ENCODE assay signal across 8 cellular contexts in genomic region chr10:93894516-93895378, GRCh38. TPM values are rescaled to one million over a fixed set of nuclear protein-coding genes. Genes with fewer than 3 reads are reported as not detected.
DNase-seq lines count a peak whose midpoint lies in the region; TF ChIP-seq lines count a peak whose summit lies in the region.

No MANE protein-coding gene starts in this region.

- no peaks in the 10 kb centered on the region for H3K79me2 ChIP-seq in mesendoderm (ENCODE audit: control insufficient read depth, insufficient read depth, low read length)

- no CpG with 5 or more reads among the region's 22 CpGs for WGBS in mesendoderm (ENCODE audit: extremely low coverage, insufficient coverage, low lambda C conversion rate)

- H3K79me1 ChIP-seq in mesendoderm (ENCODE audit: low read length), result peaks cover 2% of the 10 kb centered on the region

- H3K9me3 ChIP-seq in MG63, result no peaks in the 10 kb centered on the region

- no peak overlapping the region for H3K4ac ChIP-seq in mesendoderm (ENCODE audit: low read depth, low read length)

- H3K27me3 ChIP-seq in MG63, result no peaks in the 10 kb centered on the region
- no peaks in the 10 kb centered on the region for H3K27me3 ChIP-seq in mesendoderm (ENCODE audit: insufficient read depth, low read length, poor library complexity)

- H4K8ac ChIP-seq in mesendoderm (ENCODE audit: low read depth, low read length), result no peak overlapping the region

- no peak overlapping the region for H2BK15ac ChIP-seq in mesendoderm (replicated peaks; ENCODE audit: low read depth)

- H3K23ac ChIP-seq in mesendoderm (ENCODE audit: low read length), result no peak overlapping the region

- H3K4me1 ChIP-seq in mesendoderm (ENCODE audit: control insufficient read depth, low read depth, low read length), result no peaks in the 10 kb centered on the region

- H3K27ac ChIP-seq in mesendoderm (ENCODE audit: low read depth, low read length), result no peak overlapping the region

- no peak overlapping the region for H2AK5ac ChIP-seq in mesendoderm (ENCODE audit: low read length)

- peak overlapping the region; percentile 74 for H3K4me3 ChIP-seq in MG63
- peak overlapping the region; percentile 68 to 71 for H3K4me3 ChIP-seq in cardiac fibroblast (replicated peaks in 1 of 2; ENCODE audit: low read depth in 2 of 2, low read length in 2 of 2)
- H3K4me3 ChIP-seq in mesendoderm (ENCODE audit: low read length), result peak overlapping the region; percentile 65

- H3K56ac ChIP-seq in mesendoderm (ENCODE audit: low read length), result peak overlapping the region; percentile 94

- DNase-seq in DMS53 (lab: John Stamatoyannopoulos, UW), result peak; percentile 25
- DNase-seq in DMS53 treated with DMSO at 0.1 percent for 48 hours (lab: John Stamatoyannopoulos, UW; ENCODE audit: unreplicated experiment), result no peak
- peak; percentile 12 for DNase-seq in MG63
- peak; percentile 19 for DNase-seq in cardiac fibroblast (ENCODE audit: low read depth in 2 of 2)
- peak; percentile 31 for DNase-seq in mesendoderm
- DNase-seq in amygdala (lab: John Stamatoyannopoulos, UW), result no peak
- DNase-seq in COLO668 (lab: John Stamatoyannopoulos, UW; ENCODE audit: unreplicated experiment), result no peak
- no peak for DNase-seq in GOT3 (lab: John Stamatoyannopoulos, UW)

- TF ChIP-seq CTCF in cardiac fibroblast (IDR thresholded peaks at IDR 0.05; ENCODE audit: low read depth, low read length), result no peak

- peak overlapping the region; percentile 75 for H3K4me2 ChIP-seq in mesendoderm (ENCODE audit: low read length)

- no peak overlapping the region for H2BK120ac ChIP-seq in mesendoderm (ENCODE audit: low read depth, low read length)

- peaks cover 7% of the 10 kb centered on the region; the same call in 1 of the 2 replicates for H3K36me3 ChIP-seq in MG63
- H3K36me3 ChIP-seq in mesendoderm (ENCODE audit: control insufficient read depth, insufficient read depth, low read length), result no peaks in the 10 kb centered on the region

- peak overlapping the region; percentile 86 for H3K9ac ChIP-seq in mesendoderm (ENCODE audit: low read length)

- peak overlapping the region; percentile 44 for H3K18ac ChIP-seq in mesendoderm (ENCODE audit: low read length)

- H2BK5ac ChIP-seq in mesendoderm (ENCODE audit: low read length), result no peak overlapping the region

- no peak overlapping the region for H4K5ac ChIP-seq in mesendoderm (ENCODE audit: low read length)

RNA-seq across cellular contexts. Expression of gene SLC35G1, which starts 1.0 kb away (rescaled TPM):
- total RNA-seq in MG63 (2014; rRNA removed; shearing (Covaris generic); ENCODE audit: low replicate concordance), result 1.6 and 4.6 TPM in 2 replicates
- polyA plus RNA-seq in mesendoderm (2013, experiment 1 of 2), result 6.0 TPM
- polyA plus RNA-seq in mesendoderm (2013, experiment 2 of 2), result 6.2 TPM

Comparison
In these comparisons a context has a peak if more than half of its experiments do, and no peak if none do; other contexts are left out.
1. DNase-seq: peak in DMS53 (single experiment), MG63 (single experiment), cardiac fibroblast (2 of 2) and mesendoderm (single experiment); none in DMS53 treated with DMSO at 0.1 percent for 48 hours (single experiment), amygdala (0 of 56), COLO668 (single experiment) and GOT3 (single experiment).
2. Peak in every context shown above with its lines, with median percentiles within 50 percentile points of each other: H3K4me3 ChIP-seq.